11 cellular contexts compared by ENCODE assay signal in the genomic region with DNA sequence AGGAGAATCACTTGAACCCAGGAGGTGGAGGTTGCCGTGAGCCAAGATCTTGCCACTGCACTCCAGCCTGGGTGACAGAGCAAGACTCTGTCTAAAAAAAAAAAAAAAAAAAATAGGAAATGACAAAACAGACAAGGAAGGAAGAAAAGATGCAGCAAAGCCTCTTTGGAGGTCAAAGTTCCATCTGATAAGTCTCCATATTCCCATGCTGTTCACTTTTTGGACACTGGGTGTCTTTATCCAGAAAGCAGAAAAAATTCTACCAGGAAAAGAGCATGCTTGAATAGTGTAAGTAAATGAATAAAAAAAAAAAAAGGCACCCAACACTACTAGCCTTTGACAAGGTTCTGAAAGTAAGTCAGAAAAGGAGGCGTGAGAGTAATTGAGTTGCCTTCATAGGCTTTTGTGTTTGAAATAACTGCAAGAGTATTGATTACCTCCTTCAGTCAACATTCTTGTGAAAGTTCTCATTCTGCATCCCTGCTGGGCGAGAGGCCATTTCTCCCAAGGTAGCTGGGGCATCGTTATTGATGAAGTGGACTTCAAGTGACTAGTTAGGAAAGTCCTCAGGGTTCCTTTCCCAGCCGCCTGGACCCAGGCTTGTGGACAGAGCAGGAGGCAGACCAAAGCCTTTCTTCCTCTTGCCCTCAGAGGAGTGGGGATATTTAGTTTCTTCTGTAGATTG.
DNase-seq lines count a peak whose midpoint lies in the region; ATAC-seq and TF ChIP-seq lines count a peak whose summit lies in the region.
"Had no signal": no experiment of that assay in that cellular context is flagged by ENCODE, and none has a peak within 500 bp of the region (broad histone marks: within the 10 kb centered on the region; RNA-seq: fewer than 3 reads in every experiment).

No MANE protein-coding gene starts in this region.

- no peaks in the 10 kb centered on the region for H3K36me3 Mint-ChIP-seq in chondrocyte (ENCODE audit: low read depth)

- H3K27ac ChIP-seq in mucosa of rectum (ENCODE audit: low read depth in 2 of 2, low read length in 2 of 2) = peak overlapping the region; percentile 49 to 57
- no peak overlapping the region for H3K27ac ChIP-seq in gastroesophageal sphincter

- no peak overlapping the region for H3K27ac Mint-ChIP-seq in chondrocyte (ENCODE audit: unreplicated experiment)
- H3K27ac Mint-ChIP-seq: activated naive CD8-positive, alpha-beta T cell treated with anti-CD3 and anti-CD28 coated beads, Interleukin-2, amount 50 U/mL, for 24 hours; H9 had no signal

- H3K9ac ChIP-seq in Loucy (ENCODE audit: low read depth, low read length, poor library complexity, severe bottlenecking) (no peak overlapping the region), mucosa of rectum (ENCODE audit: low read depth in 1 of 2, low read length in 2 of 2) (no peak overlapping the region)

- no peak for TF ChIP-seq POLR2A in gastroesophageal sphincter (IDR thresholded peaks at IDR 0.05)

- no peaks in the 10 kb centered on the region for H3K27me3 Mint-ChIP-seq in chondrocyte (ENCODE audit: low read depth)
- H3K27me3 Mint-ChIP-seq: activated naive CD8-positive, alpha-beta T cell treated with anti-CD3 and anti-CD28 coated beads, Interleukin-2, amount 50 U/mL, for 24 hours had no signal

- H3K79me2 ChIP-seq in Loucy (ENCODE audit: insufficient read depth, low read length) = no peaks in the 10 kb centered on the region

- no peaks in the 10 kb centered on the region for H3K27me3 ChIP-seq in Loucy (ENCODE audit: insufficient read depth, low read length, poor library complexity, severe bottlenecking)
- H3K27me3 ChIP-seq in mucosa of rectum (ENCODE audit: control insufficient read depth in 2 of 2, insufficient read depth in 2 of 2, low read length in 2 of 2) = no peaks in the 10 kb centered on the region
- H3K27me3 ChIP-seq in gastroesophageal sphincter = no peaks in the 10 kb centered on the region

- no peaks in the 10 kb centered on the region for H3K9me3 ChIP-seq in Loucy (ENCODE audit: insufficient read depth, low read depth, low read length)
- H3K9me3 ChIP-seq in mucosa of rectum (ENCODE audit: control insufficient read depth in 2 of 2, low read length in 2 of 2) = no peaks in the 10 kb centered on the region
- no peaks in the 10 kb centered on the region for H3K9me3 ChIP-seq in gastroesophageal sphincter

- 73 to 93% methylated on average over 3 of the region's 5 CpGs for WGBS in gastroesophageal sphincter (ENCODE audit: low coverage in 1 of 2), 2 donors

- TF ChIP-seq CTCF in Loucy (conservative IDR thresholded peaks at IDR 0.05; ENCODE audit: low read length) (peak; percentile 37), chondrocyte (IDR thresholded peaks at IDR 0.05) (peak; percentile 49), gastroesophageal sphincter (IDR thresholded peaks at IDR 0.05) (peak in 1 of 4 experiments; percentile 16)

- no peaks in the 10 kb centered on the region for H4K20me1 ChIP-seq in Loucy (ENCODE audit: insufficient read depth, low read length, poor library complexity, severe bottlenecking)

- H3K9me3 Mint-ChIP-seq in chondrocyte (ENCODE audit: low read depth) = no peaks in the 10 kb centered on the region
- H3K9me3 Mint-ChIP-seq: activated naive CD8-positive, alpha-beta T cell treated with anti-CD3 and anti-CD28 coated beads, Interleukin-2, amount 50 U/mL, for 24 hours; H9 had no signal

- no peaks in the 10 kb centered on the region for H3K9me2 ChIP-seq in Loucy (replicated peaks; ENCODE audit: low read depth, low read length)

- H3K4me3 ChIP-seq in Loucy (ENCODE audit: low read length, poor library complexity, severe bottlenecking) = no peak overlapping the region
- no peak overlapping the region for H3K4me3 ChIP-seq in mucosa of rectum (ENCODE audit: low read length in 2 of 2)
- no peak overlapping the region for H3K4me3 ChIP-seq in gastroesophageal sphincter

- no peak for TF ChIP-seq EP300 in gastroesophageal sphincter (IDR thresholded peaks at IDR 0.05)

- peak overlapping the region; percentile 34 for H2AFZ ChIP-seq in Loucy (ENCODE audit: low read length)

- H3K4me1 ChIP-seq in Loucy (ENCODE audit: insufficient read depth, low read length, poor library complexity, severe bottlenecking) = no peaks in the 10 kb centered on the region
- peaks cover 3 to 7% of the 10 kb centered on the region in 2 donors for H3K4me1 ChIP-seq in mucosa of rectum (ENCODE audit: control insufficient read depth in 2 of 2, insufficient read depth in 2 of 2, low read length in 2 of 2)
- peaks cover 0 to 11% (median 4%) of the 10 kb centered on the region in 3 donors for H3K4me1 ChIP-seq in gastroesophageal sphincter

- H3K4me2 ChIP-seq in Loucy (ENCODE audit: low read depth, low read length, poor library complexity, severe bottlenecking) = no peak overlapping the region

- no peaks in the 10 kb centered on the region for H3F3A ChIP-seq in Loucy (ENCODE audit: low read depth)

- ATAC-seq in GM18909 (IDR thresholded peaks at IDR 0.05; ENCODE audit: poor library complexity, unreplicated experiment) (no peak), gastroesophageal sphincter (no peak)
- ATAC-seq: activated naive CD8-positive, alpha-beta T cell treated with anti-CD3 and anti-CD28 coated beads, Interleukin-2, amount 50 U/mL, for 24 hours had no signal

- DNase-seq in CMK (ENCODE audit: low read depth) (peak; percentile 2), chondrocyte (ENCODE audit: low spot score) (no peak), NCI-H345 treated with DMSO at 0.1 percent for 48 hours (lab: John Stamatoyannopoulos, UW; ENCODE audit: unreplicated experiment) (no peak), NCI-H69 (lab: John Stamatoyannopoulos, UW) (no peak)
- DNase-seq: activated naive CD8-positive, alpha-beta T cell treated with anti-CD3 and anti-CD28 coated beads, Interleukin-2, amount 50 U/mL, for 24 hours; H9; NCI-H1048 had no signal

- H3K36me3 ChIP-seq in Loucy (ENCODE audit: insufficient read depth, low read length) (no peaks in the 10 kb centered on the region), mucosa of rectum (ENCODE audit: control insufficient read depth in 2 of 2, insufficient read depth in 2 of 2, low read length in 2 of 2) (no peaks in the 10 kb centered on the region), gastroesophageal sphincter (no peaks in the 10 kb centered on the region)

- H3K4me1 Mint-ChIP-seq in chondrocyte (ENCODE audit: low read depth) = peaks cover 2% of the 10 kb centered on the region

- H3K4me3 Mint-ChIP-seq in chondrocyte (ENCODE audit: unreplicated experiment) = no peak overlapping the region
- H3K4me3 Mint-ChIP-seq: activated naive CD8-positive, alpha-beta T cell treated with anti-CD3 and anti-CD28 coated beads, Interleukin-2, amount 50 U/mL, for 24 hours; H9 had no signal

Comparison
In these comparisons a context has a peak if more than half of its experiments do, and no peak if none do; other contexts are left out.
1. H3K27ac ChIP-seq: peak in mucosa of rectum (2 of 2); none in gastroesophageal sphincter (0 of 4).